8 cellular contexts compared by ENCODE assay signal in genomic region chr5:157431544-157432200, GRCh38.
A peak's percentile ranks its signal among the peaks of the same experiment; 100 is the strongest.
DNase-seq lines count a peak whose midpoint lies in the region; TF ChIP-seq lines count a peak whose summit lies in the region.

No MANE protein-coding gene starts in this region.

- H3K27me3 ChIP-seq in WERI-Rb-1 (ENCODE audit: insufficient read depth, low read depth, severe bottlenecking) (no peaks in the 10 kb centered on the region), parathyroid adenoma (ENCODE audit: control insufficient read depth, insufficient read depth, low read length) (no peaks in the 10 kb centered on the region)

- H3K36me3 ChIP-seq in WERI-Rb-1, result no peaks in the 10 kb centered on the region
- no peaks in the 10 kb centered on the region for H3K36me3 ChIP-seq in parathyroid adenoma (ENCODE audit: control insufficient read depth, insufficient read depth, low read length)

- H3K27ac ChIP-seq in WERI-Rb-1 (no peak overlapping the region), parathyroid adenoma (no peak overlapping the region)

- H2AFZ ChIP-seq in parathyroid adenoma, result peak overlapping the region; percentile 16

- DNase-seq in activated gamma-delta T cell treated with Interleukin-2 at 50 U/mL for 16 hours, result peak; percentile 9
- no peak for DNase-seq in activated gamma-delta T cell (lab: John Stamatoyannopoulos, UW)
- peak; percentile 65 for DNase-seq in HCEC 1CT
- DNase-seq in NCI-H1694 treated with DMSO at 0.1 percent for 48 hours (lab: John Stamatoyannopoulos, UW), result peak; percentile 33
- no peak for DNase-seq in WERI-Rb-1
- DNase-seq in foreskin melanocyte, result peak; percentile 63
- DNase-seq in NCI-H2029 (lab: John Stamatoyannopoulos, UW), result no peak

- TF ChIP-seq CTCF in WERI-Rb-1 (IDR thresholded peaks at IDR 0.05; ENCODE audit: low read depth, low read length) (peak; percentile 24; the same call in 1 of the 2 replicates), parathyroid adenoma (IDR thresholded peaks at IDR 0.05) (peak; percentile 46)

- no peak overlapping the region for H3K4me3 ChIP-seq in WERI-Rb-1 (ENCODE audit: low read depth, low read length)
- no peak overlapping the region for H3K4me3 ChIP-seq in parathyroid adenoma (ENCODE audit: low read depth, low read length)

- H3K79me2 ChIP-seq in parathyroid adenoma, result no peaks in the 10 kb centered on the region

- H3K4me2 ChIP-seq in parathyroid adenoma (ENCODE audit: low read length), result no peak overlapping the region

- H3K4me1 ChIP-seq in parathyroid adenoma, result no peaks in the 10 kb centered on the region

- H3K9me3 ChIP-seq in WERI-Rb-1 (ENCODE audit: severe bottlenecking), result peaks cover 5% of the 10 kb centered on the region
- no peaks in the 10 kb centered on the region for H3K9me3 ChIP-seq in parathyroid adenoma (ENCODE audit: control insufficient read depth, low read length)

- H3K9ac ChIP-seq in parathyroid adenoma, result no peak overlapping the region

Comparison
In these comparisons a context has a peak if more than half of its experiments do, and no peak if none do; other contexts are left out.
1. DNase-seq: peak in activated gamma-delta T cell treated with Interleukin-2 at 50 U/mL for 16 hours (single experiment), HCEC 1CT (single experiment), NCI-H1694 treated with DMSO at 0.1 percent for 48 hours (single experiment) and foreskin melanocyte (single experiment); none in activated gamma-delta T cell (single experiment), WERI-Rb-1 (single experiment) and NCI-H2029 (single experiment).